12 cellular contexts compared by ENCODE assay signal in genomic region chr4:78650106-78651021, GRCh38.
DNase-seq lines count a peak whose midpoint lies in the region; ATAC-seq and TF ChIP-seq lines count a peak whose summit lies in the region.
"Had no signal": no experiment of that assay in that cellular context is flagged by ENCODE, and none has a peak within 500 bp of the region (broad histone marks: within the 10 kb centered on the region; RNA-seq: fewer than 3 reads in every experiment).

No MANE protein-coding gene starts in this region.

- no peak for TF ChIP-seq CTCF in mesothelial cell of epicardium (IDR thresholded peaks at IDR 0.05; ENCODE audit: unreplicated experiment)

- H3K4me3 Mint-ChIP-seq in mesothelial cell of epicardium: no peak overlapping the region

- ATAC-seq in GM21825 (IDR thresholded peaks at IDR 0.05; ENCODE audit: unreplicated experiment): no peak
- no peak for ATAC-seq in GM21786 (IDR thresholded peaks at IDR 0.05; ENCODE audit: unreplicated experiment)
- ATAC-seq in HG02885 (IDR thresholded peaks at IDR 0.05; ENCODE audit: poor library complexity, unreplicated experiment): no peak
- ATAC-seq: left ventricle myocardium superior, sciatic nerve had no signal

- no peaks in the 10 kb centered on the region for H3K9me3 Mint-ChIP-seq in mesothelial cell of epicardium

- DNase-seq in EH (ENCODE audit: low read depth) (peak; percentile 94), NOMO-1 treated with dmso at 0.1 percent for 144 hours (lab: John Stamatoyannopoulos, UW; ENCODE audit: unreplicated experiment) (peak; percentile 45), dedifferentiated amniotic fluid mesenchymal stem cell (ENCODE audit: extremely low spot score) (peak; percentile 72), mesothelial cell of epicardium (ENCODE audit: low spot score in 2 of 2, unreplicated experiment in 2 of 2) (no peak), Ammon's horn (ENCODE audit: low spot score) (no peak)
- DNase-seq: left ventricle myocardium superior, NCI-H446 treated with DMSO at 0.1 percent for 48 hours, T-helper 2 cell had no signal

- H3K36me3 Mint-ChIP-seq in mesothelial cell of epicardium: no peaks in the 10 kb centered on the region

- H3K27ac Mint-ChIP-seq in mesothelial cell of epicardium: peak overlapping the region; percentile 35

- H3K27me3 Mint-ChIP-seq in mesothelial cell of epicardium (ENCODE audit: low read depth): no peaks in the 10 kb centered on the region

- H3K4me1 Mint-ChIP-seq in mesothelial cell of epicardium: peaks cover 38% of the 10 kb centered on the region

Comparison
In these comparisons a context has a peak if more than half of its experiments do, and no peak if none do; other contexts are left out.
1. DNase-seq: peak in EH (single experiment), NOMO-1 treated with dmso at 0.1 percent for 144 hours (single experiment) and dedifferentiated amniotic fluid mesenchymal stem cell (single experiment); none in mesothelial cell of epicardium (0 of 2) and Ammon's horn (single experiment).